In genomic region chr19:19488041-19488874, GRCh38 we compare ENCODE assay signal across 6 cellular contexts. TPM values are rescaled to one million over a fixed set of nuclear protein-coding genes. Genes with fewer than 3 reads are reported as not detected.
DNase-seq lines count a peak whose midpoint lies in the region; ATAC-seq and TF ChIP-seq lines count a peak whose summit lies in the region.

No MANE protein-coding gene starts in this region.

- peaks cover 8% of the 10 kb centered on the region; the same call in 1 of the 2 replicates for H3F3A ChIP-seq in Loucy (ENCODE audit: low read depth)

- WGBS in psoas muscle, 3 donors: 43 to 58% (median 46%) methylated on average over 18 of the region's 18 CpGs

- peaks cover 35% of the 10 kb centered on the region for H3K4me1 ChIP-seq in Loucy (ENCODE audit: insufficient read depth, low read length, poor library complexity, severe bottlenecking)
- H3K4me1 ChIP-seq in psoas muscle: peaks cover 39% of the 10 kb centered on the region

- H3K27me3 ChIP-seq in Loucy (ENCODE audit: insufficient read depth, low read length, poor library complexity, severe bottlenecking): no peaks in the 10 kb centered on the region
- H3K27me3 ChIP-seq in psoas muscle (ENCODE audit: insufficient read depth in 3 of 3, low read length in 2 of 3): no peaks in the 10 kb centered on the region

- peak overlapping the region; percentile 67 for H3K27ac ChIP-seq in psoas muscle

- peak in 1 of 4 donors; percentile 35 for ATAC-seq in psoas muscle
- no peak for ATAC-seq in GM21360 (IDR thresholded peaks at IDR 0.05; ENCODE audit: unreplicated experiment)

- peak overlapping the region; percentile 62 for H3K4me2 ChIP-seq in Loucy (ENCODE audit: low read depth, low read length, poor library complexity, severe bottlenecking)

- peaks cover 39% of the 10 kb centered on the region; the same call in 1 of the 2 replicates for H3K36me3 ChIP-seq in Loucy (ENCODE audit: insufficient read depth, low read length)
- H3K36me3 ChIP-seq in psoas muscle (ENCODE audit: insufficient read depth in 1 of 2, low read depth in 1 of 2): peaks cover 0 to 11% of the 10 kb centered on the region in 2 donors

- no peak overlapping the region for H2AFZ ChIP-seq in Loucy (ENCODE audit: low read length)

- peak overlapping the region; percentile 61 for H3K9ac ChIP-seq in Loucy (ENCODE audit: low read depth, low read length, poor library complexity, severe bottlenecking)

- DNase-seq in dermis microvascular lymphatic vessel endothelial cell (ENCODE audit: low read depth in 2 of 2) (peak; percentile 23 to 48), psoas muscle (peak in 1 of 2 donors; percentile 59), NCI-H2227 treated with DMSO at 0.1 percent for 48 hours (lab: John Stamatoyannopoulos, UW) (no peak), NCI-H524 treated with DMSO at 0.1 percent for 48 hours (lab: John Stamatoyannopoulos, UW) (no peak)

- H3K9me3 ChIP-seq in Loucy (ENCODE audit: insufficient read depth, low read depth, low read length) (no peaks in the 10 kb centered on the region), psoas muscle (no peaks in the 10 kb centered on the region)

- peaks cover 20% of the 10 kb centered on the region for H4K20me1 ChIP-seq in Loucy (ENCODE audit: insufficient read depth, low read length, poor library complexity, severe bottlenecking)

- H3K4me3 ChIP-seq in Loucy (ENCODE audit: low read length, poor library complexity, severe bottlenecking): peak overlapping the region; percentile 41
- no peak overlapping the region for H3K4me3 ChIP-seq in psoas muscle

- intact Hi-C loops in psoas muscle (cut with DNase I): loop anchor here in 1 of 2 donors (5.0 kb wide), 1 partner anchor 106 kb away; no protein-coding TSS in a partner anchor

- no peak for TF ChIP-seq CTCF in Loucy (conservative IDR thresholded peaks at IDR 0.05; ENCODE audit: low read length)
- no peak for TF ChIP-seq CTCF in psoas muscle (IDR thresholded peaks at IDR 0.05)

- no peaks in the 10 kb centered on the region for H3K9me2 ChIP-seq in Loucy (replicated peaks; ENCODE audit: low read depth, low read length)

- peaks cover 77% of the 10 kb centered on the region for H3K79me2 ChIP-seq in Loucy (ENCODE audit: insufficient read depth, low read length)

RNA-seq across cellular contexts. Expression of gene TSSK6, which starts 27.1 kb away (rescaled TPM):
- total RNA-seq in dermis microvascular lymphatic vessel endothelial cell (0.26 and 0.89 TPM in 2 replicates), psoas muscle (1 to 10 TPM in 1 of 4 donors, under 1 TPM in 2, not detected in 1; 0.50 to 1.9 (median 0.62) TPM)
- polyA plus RNA-seq in psoas muscle: 1 to 10 TPM in 2 of 3 donors, under 1 TPM in 1; 0.37 to 3.2 (median 1.4) TPM

RNA-seq across cellular contexts. Expression of gene NDUFA13, which starts 27.8 kb away (rescaled TPM):
- total RNA-seq in dermis microvascular lymphatic vessel endothelial cell (221 and 250 TPM in 2 replicates), psoas muscle (100 to 1,000 TPM; 438 to 648 (median 574) TPM)
- polyA plus RNA-seq in psoas muscle: 100 to 1,000 TPM; 274 to 597 (median 487) TPM

RNA-seq across cellular contexts. Expression of gene YJEFN3, which starts 40.5 kb away (rescaled TPM):
- total RNA-seq in dermis microvascular lymphatic vessel endothelial cell (0.25 and 0.26 TPM in 2 replicates), psoas muscle (1 to 10 TPM; 1.1 to 2.4 (median 1.3) TPM)
- polyA plus RNA-seq in psoas muscle: 1 to 10 TPM in 2 of 3 donors, under 1 TPM in 1; 1.00 to 2.9 (median 1.4) TPM

RNA-seq across cellular contexts. Expression of gene CILP2, which starts 49.8 kb away (rescaled TPM):
- total RNA-seq in dermis microvascular lymphatic vessel endothelial cell (under 0.01 TPM in 2 replicates), psoas muscle (not detected)
- under 1 TPM in 1 of 3 donors, not detected in 2; 0.03 TPM for polyA plus RNA-seq in psoas muscle

Comparison
In these comparisons a context has a peak if more than half of its experiments do, and no peak if none do; other contexts are left out.
1. DNase-seq: peak in dermis microvascular lymphatic vessel endothelial cell (2 of 2); none in NCI-H2227 treated with DMSO at 0.1 percent for 48 hours (single experiment) and NCI-H524 treated with DMSO at 0.1 percent for 48 hours (single experiment).